In genomic region chr2:31129835-31130561, GRCh38 we compare ENCODE assay signal across 24 cellular contexts.
DNase-seq lines count a peak whose midpoint lies in the region.
"Had no signal": no experiment of that assay in that cellular context is flagged by ENCODE, and none has a peak within 500 bp of the region (broad histone marks: within the 10 kb centered on the region; RNA-seq: fewer than 3 reads in every experiment).

No MANE protein-coding gene starts in this region.

- peak; percentile 22 for DNase-seq in NCI-H345 (lab: John Stamatoyannopoulos, UW)
- no peak for DNase-seq in NCI-H345 treated with DMSO at 0.1 percent for 48 hours (lab: John Stamatoyannopoulos, UW; ENCODE audit: unreplicated experiment)
- peak; percentile 70 for DNase-seq in DMS153 (lab: John Stamatoyannopoulos, UW)
- DNase-seq in NCI-H510A (lab: John Stamatoyannopoulos, UW) = peak; percentile 30
- DNase-seq in left kidney (ENCODE audit: low read depth, low spot score) = peak; percentile 27
- DNase-seq in amygdala (lab: John Stamatoyannopoulos, UW) = no peak
- DNase-seq in HuH-7 (ENCODE audit: low spot score) = no peak
- no peak for DNase-seq in MV-4-11 (lab: John Stamatoyannopoulos, UW)
- DNase-seq: activated CD8-positive, alpha-beta T cell treated with anti-CD3 and anti-CD28 coated beads, Interleukin-2, amount 10 ng/mL, durations not matched to agents 7 days and 5 days; activated effector memory CD4-positive, alpha-beta T cell treated with Interleukin-2 at 50 U/mL for 16 hours; activated naive CD8-positive, alpha-beta T cell treated with anti-CD3 and anti-CD28 coated beads for 36 hours; activated T-cell treated with anti-CD3 and anti-CD28 coated beads for 4 hours; Caco-2; EL; kidney glomerular epithelial cell; mesendoderm; naive thymus-derived CD8-positive, alpha-beta T cell; NCI-H146; NCI-H2227 treated with DMSO at 0.1 percent for 48 hours; Peyer's patch; SJCRH30; stimulated activated CD4-positive, alpha-beta T cell treated with anti-CD3 and anti-CD28 coated beads, Interleukin-2, amount 100 ng/mL, for 48 hours; T-helper 1 cell; uterus had no signal

Comparison
In these comparisons a context has a peak if more than half of its experiments do, and no peak if none do; other contexts are left out.
1. DNase-seq: peak in NCI-H345 (single experiment), DMS153 (single experiment), NCI-H510A (single experiment) and left kidney (single experiment); none in NCI-H345 treated with DMSO at 0.1 percent for 48 hours (single experiment), amygdala (0 of 56), HuH-7 (single experiment) and MV-4-11 (single experiment).